In genomic region chr17:44865231-44865660, GRCh38 we compare ENCODE assay signal across 8 cellular contexts. TPM values are rescaled to one million over a fixed set of nuclear protein-coding genes. Genes with fewer than 3 reads are reported as not detected.
A peak's percentile ranks its signal among the peaks of the same experiment; 100 is the strongest.
DNase-seq lines count a peak whose midpoint lies in the region; ATAC-seq and TF ChIP-seq lines count a peak whose summit lies in the region.

No MANE protein-coding gene starts in this region.

- H4K8ac ChIP-seq in trophoblast cell (ENCODE audit: low read depth, low read length): no peak overlapping the region

- no peaks in the 10 kb centered on the region for H3K9me2 ChIP-seq in SK-N-SH

- CTCF ChIA-PET in SK-N-SH (lab: Yijun Ruan, JAX): interaction anchor here (0.6 to 11.1 kb wide), 24 partner anchors 8 to 355 kb away, joined by 3 to 420 read pairs (median 5); partner anchors contain the start of gene HIGD1B
- CTCF ChIA-PET in activated naive CD4-positive, alpha-beta T cell treated with anti-CD3 and anti-CD28 coated beads, Interleukin-2, amount 10 ng/mL, durations not matched to agents 7 days and 5 days (lab: Charles Lee): interaction anchor here (0.6 to 12.9 kb wide), 11 partner anchors 8 to 181 kb away, joined by 3 to 215 read pairs (median 3); no protein-coding TSS in a partner anchor

- no peak overlapping the region for H2AK5ac ChIP-seq in trophoblast cell (ENCODE audit: low read length)

- intact Hi-C loops in head of caudate nucleus (cut with DNase I): loop anchor here (2.0 kb wide), 1 partner anchor 86 kb away; no protein-coding TSS in a partner anchor

- H3K23ac ChIP-seq in trophoblast cell (ENCODE audit: low read length): no peak overlapping the region

- no peak overlapping the region for H3K14ac ChIP-seq in trophoblast cell (ENCODE audit: low read length)

- no peak overlapping the region for H3K4ac ChIP-seq in trophoblast cell (ENCODE audit: low read depth, low read length)

- no peak overlapping the region for H4K91ac ChIP-seq in trophoblast cell (ENCODE audit: low read depth, low read length)

- H3K27ac Mint-ChIP-seq in activated naive CD4-positive, alpha-beta T cell treated with anti-CD3 and anti-CD28 coated beads, Interleukin-2, amount 10 ng/mL, durations not matched to agents 7 days and 5 days: no peak overlapping the region
- H3K27ac Mint-ChIP-seq in type B pancreatic cell: no peak overlapping the region

- ATAC-seq in GM18520 (IDR thresholded peaks at IDR 0.05; ENCODE audit: unreplicated experiment): no peak

- H3K4me3 Mint-ChIP-seq in activated naive CD4-positive, alpha-beta T cell treated with anti-CD3 and anti-CD28 coated beads, Interleukin-2, amount 10 ng/mL, durations not matched to agents 7 days and 5 days: no peak overlapping the region
- no peak overlapping the region for H3K4me3 Mint-ChIP-seq in type B pancreatic cell

- no peak overlapping the region for H4K12ac ChIP-seq in trophoblast cell (ENCODE audit: low read depth, low read length)

- no peak overlapping the region for H3K9ac ChIP-seq in SK-N-SH
- no peak overlapping the region for H3K9ac ChIP-seq in trophoblast cell (ENCODE audit: low read length)

- POLR2A ChIA-PET in SK-N-SH (lab: Yijun Ruan, JAX): interaction anchor here (1.8 kb wide), 1 partner anchor 86 kb away, joined by 5 read pairs; no protein-coding TSS in a partner anchor

- H3K79me2 ChIP-seq in SK-N-SH (ENCODE audit: insufficient read depth) (no peaks in the 10 kb centered on the region), trophoblast cell (ENCODE audit: control insufficient read depth, insufficient read depth, low read length, poor library complexity) (no peaks in the 10 kb centered on the region)

- H3K18ac ChIP-seq in trophoblast cell (ENCODE audit: low read length): no peak overlapping the region

- peak; percentile 76 for TF ChIP-seq RAD21 in SK-N-SH (IDR thresholded peaks at IDR 0.05; ENCODE audit: low read length)

- H3K9me3 ChIP-seq in SK-N-SH (no peaks in the 10 kb centered on the region), trophoblast cell (ENCODE audit: insufficient read depth, low read depth, low read length) (no peaks in the 10 kb centered on the region)

- H3F3A ChIP-seq in SK-N-SH (replicated peaks; ENCODE audit: insufficient read depth): peaks cover 21% of the 10 kb centered on the region

- no peaks in the 10 kb centered on the region for H4K20me1 ChIP-seq in SK-N-SH (ENCODE audit: insufficient read depth)

- 55% methylated on average over 1 of the region's 1 CpG for WGBS in SK-N-SH (ENCODE audit: low lambda C conversion rate)
- no CpG with 5 or more reads among the region's 1 CpG for WGBS in trophoblast cell (ENCODE audit: extremely low coverage, insufficient coverage, insufficient read length)

- no peak overlapping the region for H2BK12ac ChIP-seq in trophoblast cell (ENCODE audit: low read length)

- H3K4me3 ChIP-seq in SK-N-SH (ENCODE audit: low read depth in 2 of 2, low read length in 1 of 2): no peak overlapping the region; a peak in 1 of 4 replicates
- H3K4me3 ChIP-seq in trophoblast cell (ENCODE audit: low read depth, low read length): no peak overlapping the region

- H2AFZ ChIP-seq in SK-N-SH (ENCODE audit: low read depth) (no peak overlapping the region), trophoblast cell (ENCODE audit: insufficient read depth, low read length, poor library complexity) (no peak overlapping the region)

- H3K9me3 Mint-ChIP-seq in activated naive CD4-positive, alpha-beta T cell treated with anti-CD3 and anti-CD28 coated beads, Interleukin-2, amount 10 ng/mL, durations not matched to agents 7 days and 5 days: no peaks in the 10 kb centered on the region
- H3K9me3 Mint-ChIP-seq in type B pancreatic cell: no peaks in the 10 kb centered on the region

- H3K79me1 ChIP-seq in trophoblast cell (ENCODE audit: low read length): peaks cover 3% of the 10 kb centered on the region

- H2BK120ac ChIP-seq in trophoblast cell (ENCODE audit: insufficient read depth, low read length, poor library complexity): no peak overlapping the region

- no peaks in the 10 kb centered on the region for H3K4me1 Mint-ChIP-seq in activated naive CD4-positive, alpha-beta T cell treated with anti-CD3 and anti-CD28 coated beads, Interleukin-2, amount 10 ng/mL, durations not matched to agents 7 days and 5 days
- H3K4me1 Mint-ChIP-seq in type B pancreatic cell (ENCODE audit: unreplicated experiment): no peaks in the 10 kb centered on the region

- peaks cover 36% of the 10 kb centered on the region for H3K36me3 Mint-ChIP-seq in activated naive CD4-positive, alpha-beta T cell treated with anti-CD3 and anti-CD28 coated beads, Interleukin-2, amount 10 ng/mL, durations not matched to agents 7 days and 5 days
- peaks cover 21% of the 10 kb centered on the region for H3K36me3 Mint-ChIP-seq in type B pancreatic cell

- peak; percentile 76 for DNase-seq in ELF-1 (ENCODE audit: low read depth, low spot score)
- DNase-seq in NCI-H1092 (lab: John Stamatoyannopoulos, UW): peak; percentile 60
- peak; percentile 79 for DNase-seq in SK-N-SH
- DNase-seq in activated naive CD4-positive, alpha-beta T cell treated with anti-CD3 and anti-CD28 coated beads, Interleukin-2, amount 10 ng/mL, durations not matched to agents 7 days and 5 days: peak; percentile 80
- peak; percentile 29 to 90 (median 72) for DNase-seq in head of caudate nucleus
- peak; percentile 46 to 89 for DNase-seq in trophoblast cell
- DNase-seq in type B pancreatic cell (ENCODE audit: extremely low spot score, unreplicated experiment): peak; percentile 76

- no peaks in the 10 kb centered on the region for H3K4me1 ChIP-seq in SK-N-SH (ENCODE audit: control insufficient read depth in 1 of 2, insufficient read depth in 2 of 2, low read depth in 1 of 2, low read length in 1 of 2)
- peaks cover 0 to 4% of the 10 kb centered on the region in 2 experiments for H3K4me1 ChIP-seq in trophoblast cell (ENCODE audit: control insufficient read depth in 1 of 2, insufficient read depth in 2 of 2, low read length in 2 of 2)

- H3K36me3 ChIP-seq in SK-N-SH (replicated peaks in 1 of 2; ENCODE audit: control insufficient read depth in 1 of 2, insufficient read depth in 2 of 2, low read length in 1 of 2) (peaks cover 53 to 70% of the 10 kb centered on the region in 2 experiments), trophoblast cell (ENCODE audit: control insufficient read depth in 1 of 2, insufficient read depth in 2 of 2, low read length in 2 of 2) (peaks cover 44 to 60% of the 10 kb centered on the region in 2 experiments)

- H3K27me3 Mint-ChIP-seq in activated naive CD4-positive, alpha-beta T cell treated with anti-CD3 and anti-CD28 coated beads, Interleukin-2, amount 10 ng/mL, durations not matched to agents 7 days and 5 days: no peaks in the 10 kb centered on the region
- no peaks in the 10 kb centered on the region for H3K27me3 Mint-ChIP-seq in type B pancreatic cell

- H3K27me3 ChIP-seq in SK-N-SH (ENCODE audit: insufficient read depth) (0 out of 2 replicates have a peak, but pooled peaks cover 3% of the 10 kb centered on the region), trophoblast cell (ENCODE audit: insufficient read depth, low read length) (no peaks in the 10 kb centered on the region)

- peak; percentile 87 for TF ChIP-seq CTCF in SK-N-SH (IDR thresholded peaks at IDR 0.05)
- peak; percentile 94 for TF ChIP-seq CTCF in type B pancreatic cell (conservative IDR thresholded peaks at IDR 0.05)

- TF ChIP-seq EP300 in SK-N-SH (IDR thresholded peaks at IDR 0.05; ENCODE audit: borderline replicate concordance in 1 of 2, low read depth in 1 of 2, low read length in 1 of 2): no peak

- H3K4me2 ChIP-seq in SK-N-SH: no peak overlapping the region
- H3K4me2 ChIP-seq in trophoblast cell (ENCODE audit: low read length): no peak overlapping the region

- H3K27ac ChIP-seq in SK-N-SH (ENCODE audit: low read depth in 2 of 2, low read length in 1 of 2) (no peak overlapping the region), trophoblast cell (ENCODE audit: low read depth, low read length) (no peak overlapping the region)

- no peak overlapping the region for H2BK5ac ChIP-seq in trophoblast cell (ENCODE audit: low read depth, low read length, poor library complexity)

TF ChIP-seq in SK-N-SH, 30 proteins besides CTCF, POLR2A, EP300 and RAD21 (continues in another document):
- TF ChIP-seq MAX (IDR thresholded peaks at IDR 0.05; ENCODE audit: low read depth) (no peak), PBX3 (IDR thresholded peaks at IDR 0.05) (no peak), SMC3 (IDR thresholded peaks at IDR 0.05; ENCODE audit: low read depth, low read length) (peak; percentile 95), EZH2phosphoT487 (IDR thresholded peaks at IDR 0.05; ENCODE audit: borderline replicate concordance, low read depth) (no peak)

RNA-seq across cellular contexts. Expression of gene HIGD1B, which starts 17.6 kb away (rescaled TPM):
- not detected in 2 replicates for polyA plus RNA-seq in SK-N-SH (2012; rRNA removed)
- not detected in 2 replicates for polyA plus RNA-seq in SK-N-SH (2012; cell fraction: cytosol; rRNA removed)
- polyA plus RNA-seq in SK-N-SH (2012; cell fraction: nucleus; rRNA removed): not detected in 2 replicates
- polyA plus RNA-seq in trophoblast cell (2013): not detected in 2 replicates
- total RNA-seq in type B pancreatic cell (ENCODE audit: low replicate concordance): not detected in 2 replicates

RNA-seq across cellular contexts. Expression of gene EFTUD2, which starts 34.0 kb away (rescaled TPM):
- 79.9 and 82.9 TPM in 2 replicates for polyA plus RNA-seq in SK-N-SH (2012; rRNA removed)
- polyA plus RNA-seq in SK-N-SH (2012; cell fraction: cytosol; rRNA removed): 82.5 and 121 TPM in 2 replicates
- polyA plus RNA-seq in SK-N-SH (2012; cell fraction: nucleus; rRNA removed): 112 and 140 TPM in 2 replicates
- polyA plus RNA-seq in trophoblast cell (2013): 51.3 and 52.9 TPM in 2 replicates
- total RNA-seq in type B pancreatic cell (ENCODE audit: low replicate concordance): 111 and 122 TPM in 2 replicates

RNA-seq across cellular contexts. Expression of gene GJC1, which starts 35.2 kb away (rescaled TPM):
- 15.2 and 15.6 TPM in 2 replicates for polyA plus RNA-seq in SK-N-SH (2012; rRNA removed)
- polyA plus RNA-seq in SK-N-SH (2012; cell fraction: cytosol; rRNA removed): 15.7 and 16.6 TPM in 2 replicates
- polyA plus RNA-seq in SK-N-SH (2012; cell fraction: nucleus; rRNA removed): 8.5 and 13.7 TPM in 2 replicates
- 17.0 and 18.0 TPM in 2 replicates for polyA plus RNA-seq in trophoblast cell (2013)
- total RNA-seq in type B pancreatic cell (ENCODE audit: low replicate concordance): 20.2 and 62.6 TPM in 2 replicates

RNA-seq across cellular contexts. Expression of gene GFAP, which starts 50.1 kb away (rescaled TPM):
- polyA plus RNA-seq in SK-N-SH (2012; rRNA removed): 0.48 and 0.71 TPM in 2 replicates
- polyA plus RNA-seq in SK-N-SH (2012; cell fraction: cytosol; rRNA removed): 0.23 and 0.35 TPM in 2 replicates
- 0.36 and 0.44 TPM in 2 replicates for polyA plus RNA-seq in SK-N-SH (2012; cell fraction: nucleus; rRNA removed)
- 0.04 TPM in 1 of 2 replicates, not detected in the other for polyA plus RNA-seq in trophoblast cell (2013)
- 0.10 and 0.26 TPM in 2 replicates for total RNA-seq in type B pancreatic cell (ENCODE audit: low replicate concordance)
